ENCODE assay signal across 10 cellular contexts in genomic region chr14:105487986-105488777, GRCh38. TPM values are rescaled to one million over a fixed set of nuclear protein-coding genes. Genes with fewer than 3 reads are reported as not detected.
A peak's percentile ranks its signal among the peaks of the same experiment; 100 is the strongest.
DNase-seq lines count a peak whose midpoint lies in the region; ATAC-seq and TF ChIP-seq lines count a peak whose summit lies in the region.
"Had no signal": no experiment of that assay in that cellular context is flagged by ENCODE, and none has a peak within 500 bp of the region (broad histone marks: within the 10 kb centered on the region; RNA-seq: fewer than 3 reads in every experiment).

No MANE protein-coding gene starts in this region.

- H3K4me1 Mint-ChIP-seq in activated naive CD4-positive, alpha-beta T cell treated with anti-CD3 and anti-CD28 coated beads, Interleukin-2, amount 10 ng/mL, durations not matched to agents 7 days and 5 days = peaks cover 46% of the 10 kb centered on the region
- peaks cover 28% of the 10 kb centered on the region for H3K4me1 Mint-ChIP-seq in mesothelial cell of epicardium
- H3K4me1 Mint-ChIP-seq in glutamatergic neuron (ENCODE audit: low read depth, unreplicated experiment) = peaks cover 4% of the 10 kb centered on the region

- CTCF ChIA-PET in activated naive CD4-positive, alpha-beta T cell treated with anti-CD3 and anti-CD28 coated beads, Interleukin-2, amount 10 ng/mL, durations not matched to agents 7 days and 5 days (lab: Charles Lee) = interaction anchor here (1.1 to 2.5 kb wide), 4 partner anchors 40 to 116 kb away, joined by 3 to 66 read pairs (median 10); no protein-coding TSS in a partner anchor

- peak overlapping the region; percentile 89 for H3K27ac Mint-ChIP-seq in activated naive CD4-positive, alpha-beta T cell treated with anti-CD3 and anti-CD28 coated beads, Interleukin-2, amount 10 ng/mL, durations not matched to agents 7 days and 5 days
- peak overlapping the region; percentile 50 for H3K27ac Mint-ChIP-seq in mesothelial cell of epicardium
- H3K27ac Mint-ChIP-seq in glutamatergic neuron (ENCODE audit: unreplicated experiment) = no peak overlapping the region

- peak overlapping the region; percentile 39 for H3K4me3 ChIP-seq in urinary bladder (ENCODE audit: low read depth, low read length)
- H3K4me3 ChIP-seq: body of pancreas had no signal

- no peaks in the 10 kb centered on the region for H3K4me1 ChIP-seq in urinary bladder (ENCODE audit: insufficient read depth)

- no peaks in the 10 kb centered on the region for H3K36me3 ChIP-seq in urinary bladder (ENCODE audit: insufficient read depth)

- no peak for ATAC-seq in HG02885 (IDR thresholded peaks at IDR 0.05; ENCODE audit: poor library complexity, unreplicated experiment)
- ATAC-seq: body of pancreas had no signal

- H3K27ac ChIP-seq in urinary bladder (ENCODE audit: low read depth) = peak overlapping the region; percentile 51

- TF ChIP-seq CTCF in mesothelial cell of epicardium (IDR thresholded peaks at IDR 0.05; ENCODE audit: unreplicated experiment) (no peak), glutamatergic neuron (IDR thresholded peaks at IDR 0.05; ENCODE audit: partially characterized antibody, unreplicated experiment) (no peak)

- peak; percentile 75 for DNase-seq in activated CD8-positive, alpha-beta memory T cell treated with anti-CD3 and anti-CD28 coated beads for 24 hours
- no peak for DNase-seq in activated CD8-positive, alpha-beta memory T cell treated with anti-CD3 and anti-CD28 coated beads, Interleukin-2, amount 50 U/mL, for 4 hours
- peak; percentile 51 for DNase-seq in activated naive CD4-positive, alpha-beta T cell treated with anti-CD3 and anti-CD28 coated beads, Interleukin-2, amount 10 ng/mL, durations not matched to agents 7 days and 5 days
- DNase-seq in mesothelial cell of epicardium (ENCODE audit: low spot score in 2 of 2, unreplicated experiment in 2 of 2) (no peak), glutamatergic neuron (no peak), NCI-H345 (lab: John Stamatoyannopoulos, UW) (no peak)
- DNase-seq: NCI-H82 had no signal

- peaks cover 34% of the 10 kb centered on the region for H3K27me3 Mint-ChIP-seq in activated naive CD4-positive, alpha-beta T cell treated with anti-CD3 and anti-CD28 coated beads, Interleukin-2, amount 10 ng/mL, durations not matched to agents 7 days and 5 days
- H3K27me3 Mint-ChIP-seq in mesothelial cell of epicardium (ENCODE audit: low read depth) (peaks cover 42% of the 10 kb centered on the region), glutamatergic neuron (ENCODE audit: unreplicated experiment) (peaks cover 22% of the 10 kb centered on the region)

- WGBS in urinary bladder = 72% methylated on average over 26 of the region's 26 CpGs

- H3K4me3 Mint-ChIP-seq in activated naive CD4-positive, alpha-beta T cell treated with anti-CD3 and anti-CD28 coated beads, Interleukin-2, amount 10 ng/mL, durations not matched to agents 7 days and 5 days = peak overlapping the region; percentile 90
- peak overlapping the region; percentile 34 for H3K4me3 Mint-ChIP-seq in mesothelial cell of epicardium
- no peak overlapping the region for H3K4me3 Mint-ChIP-seq in glutamatergic neuron (ENCODE audit: unreplicated experiment)

- no peaks in the 10 kb centered on the region for H3K9me3 Mint-ChIP-seq in activated naive CD4-positive, alpha-beta T cell treated with anti-CD3 and anti-CD28 coated beads, Interleukin-2, amount 10 ng/mL, durations not matched to agents 7 days and 5 days
- H3K9me3 Mint-ChIP-seq in mesothelial cell of epicardium (no peaks in the 10 kb centered on the region), glutamatergic neuron (ENCODE audit: unreplicated experiment) (peaks cover 5% of the 10 kb centered on the region)

- H3K36me3 Mint-ChIP-seq in activated naive CD4-positive, alpha-beta T cell treated with anti-CD3 and anti-CD28 coated beads, Interleukin-2, amount 10 ng/mL, durations not matched to agents 7 days and 5 days = peaks cover 7% of the 10 kb centered on the region
- no peaks in the 10 kb centered on the region for H3K36me3 Mint-ChIP-seq in mesothelial cell of epicardium
- no peaks in the 10 kb centered on the region for H3K36me3 Mint-ChIP-seq in glutamatergic neuron (ENCODE audit: unreplicated experiment)

RNA-seq across cellular contexts. Expression of gene CRIP1, which starts 1.5 kb away (rescaled TPM):
- total RNA-seq in mesothelial cell of epicardium (17.1 to 28.2 TPM (median 26.6 TPM) in 3 replicates), urinary bladder (9.4 TPM), glutamatergic neuron (ENCODE audit: unreplicated experiment) (49.3 TPM)
- 92.4 TPM for polyA plus RNA-seq in urinary bladder

RNA-seq across cellular contexts. Expression of gene TEDC1, which starts 2.9 kb away (rescaled TPM):
- total RNA-seq in mesothelial cell of epicardium (13.4 to 14.9 TPM (median 13.6 TPM) in 3 replicates), urinary bladder (4.2 TPM), glutamatergic neuron (ENCODE audit: unreplicated experiment) (13.8 TPM)
- 10.6 TPM for polyA plus RNA-seq in urinary bladder

RNA-seq across cellular contexts. Expression of gene CRIP2, which starts 13.6 kb away (rescaled TPM):
- 19.2 to 20.9 TPM (median 19.4 TPM) in 3 replicates for total RNA-seq in mesothelial cell of epicardium
- total RNA-seq in urinary bladder = 53.7 TPM
- polyA plus RNA-seq in urinary bladder = 245 TPM
- 78.5 TPM for total RNA-seq in glutamatergic neuron (ENCODE audit: unreplicated experiment)

RNA-seq across cellular contexts. Expression of gene TMEM121, which starts 38.2 kb away (rescaled TPM):
- total RNA-seq in mesothelial cell of epicardium (4.3 to 6.0 TPM (median 5.6 TPM) in 3 replicates), urinary bladder (1.3 TPM), glutamatergic neuron (ENCODE audit: unreplicated experiment) (2.7 TPM)
- 6.7 TPM for polyA plus RNA-seq in urinary bladder

Comparison
In these comparisons a context has a peak if more than half of its experiments do, and no peak if none do; other contexts are left out.
1. DNase-seq: peak in activated CD8-positive, alpha-beta memory T cell treated with anti-CD3 and anti-CD28 coated beads for 24 hours (single experiment) and activated naive CD4-positive, alpha-beta T cell treated with anti-CD3 and anti-CD28 coated beads, Interleukin-2, amount 10 ng/mL, durations not matched to agents 7 days and 5 days (single experiment); none in activated CD8-positive, alpha-beta memory T cell treated with anti-CD3 and anti-CD28 coated beads, Interleukin-2, amount 50 U/mL, for 4 hours (single experiment), mesothelial cell of epicardium (0 of 2), glutamatergic neuron (single experiment) and NCI-H345 (single experiment).